Comparison of ENCODE assay signal across 9 cellular contexts in genomic region chr19:13920940-13921744, GRCh38. TPM values are rescaled to one million over a fixed set of nuclear protein-coding genes. Genes with fewer than 3 reads are reported as not detected.
DNase-seq lines count a peak whose midpoint lies in the region; ATAC-seq, FAIRE-seq and TF ChIP-seq lines count a peak whose summit lies in the region.
"Had no signal": no experiment of that assay in that cellular context is flagged by ENCODE, and none has a peak within 500 bp of the region (broad histone marks: within the 10 kb centered on the region; RNA-seq: fewer than 3 reads in every experiment).

No MANE protein-coding gene starts in this region.

- H3K27ac ChIP-seq in keratinocyte (ENCODE audit: control insufficient read depth, insufficient read depth, low read length) (no peak overlapping the region), uterus (no peak overlapping the region)

- H3K4me3 ChIP-seq in keratinocyte (ENCODE audit: control insufficient read depth in 2 of 3, extremely low read depth in 1 of 3, insufficient read depth in 2 of 3, low read depth in 1 of 3, low read length in 3 of 3): no peak overlapping the region
- no peak overlapping the region for H3K4me3 ChIP-seq in uterus

- intact Hi-C loops in uterus (cut with DNase I; ENCODE audit: low total_unique reads): no loop called here

- dilution Hi-C loops in keratinocyte (cut with MboI; ENCODE audit: extremely low pct_ligation_motif_present, low sequenced_read_pairs): no loop called here

- no peaks in the 10 kb centered on the region for H3K27me3 Mint-ChIP-seq in activated T-helper 17 cell treated with anti-CD3 and anti-CD28 coated beads, Interleukin-2, amount 50 U/mL, for 72 hours
- H3K27me3 Mint-ChIP-seq in osteocyte (ENCODE audit: unreplicated experiment): no peaks in the 10 kb centered on the region

- H3K4me1 Mint-ChIP-seq in activated T-helper 17 cell treated with anti-CD3 and anti-CD28 coated beads, Interleukin-2, amount 50 U/mL, for 72 hours: peaks cover 4% of the 10 kb centered on the region
- no peaks in the 10 kb centered on the region for H3K4me1 Mint-ChIP-seq in osteocyte (ENCODE audit: unreplicated experiment)

- peaks cover 73% of the 10 kb centered on the region for H3K36me3 Mint-ChIP-seq in activated T-helper 17 cell treated with anti-CD3 and anti-CD28 coated beads, Interleukin-2, amount 50 U/mL, for 72 hours (ENCODE audit: low read depth)
- H3K36me3 Mint-ChIP-seq in osteocyte (ENCODE audit: unreplicated experiment): peaks cover 43% of the 10 kb centered on the region

- no peak overlapping the region for H3K9ac ChIP-seq in keratinocyte (ENCODE audit: control insufficient read depth, extremely low read depth, insufficient read depth, low read length)

- no peaks in the 10 kb centered on the region for H3K9me1 ChIP-seq in keratinocyte (ENCODE audit: control insufficient read depth, extremely low read depth, insufficient read depth, low read length)

- H3K4me1 ChIP-seq in keratinocyte (ENCODE audit: control insufficient read depth, extremely low read depth, insufficient read depth, low read length): no peaks in the 10 kb centered on the region
- no peaks in the 10 kb centered on the region for H3K4me1 ChIP-seq in uterus

- DNase-seq in stimulated activated CD4-positive, alpha-beta T cell treated with anti-CD3 and anti-CD28 coated beads, Interleukin-15, amount 100 ng/mL, for 24 hours: peak; percentile 44
- DNase-seq in stimulated activated CD4-positive, alpha-beta T cell treated with anti-CD3 and anti-CD28 coated beads, Interleukin-4, amount 100 ng/mL, for 1 hour: no peak
- DNase-seq in NCI-H2227 treated with DMSO at 0.1 percent for 48 hours (lab: John Stamatoyannopoulos, UW) (peak; percentile 19), keratinocyte (ENCODE audit: low read depth, low spot score) (no peak), osteocyte (ENCODE audit: extremely low spot score, unreplicated experiment) (no peak), T1000 (lab: John Stamatoyannopoulos, UW) (no peak), uterus (no peak)

- peaks cover 22 to 26% of the 10 kb centered on the region in 2 experiments for H3K36me3 ChIP-seq in keratinocyte (ENCODE audit: control insufficient read depth in 2 of 2, extremely low read depth in 1 of 2, insufficient read depth in 2 of 2, low read length in 2 of 2)
- H3K36me3 ChIP-seq in uterus: no peaks in the 10 kb centered on the region

- H3K27me3 ChIP-seq in keratinocyte (ENCODE audit: control insufficient read depth, extremely low read depth, insufficient read depth, low read length): no peaks in the 10 kb centered on the region
- no peaks in the 10 kb centered on the region for H3K27me3 ChIP-seq in uterus

- H3K79me2 ChIP-seq in keratinocyte (ENCODE audit: control insufficient read depth, insufficient read depth, low read length): no peaks in the 10 kb centered on the region

- H3K27ac Mint-ChIP-seq in activated T-helper 17 cell treated with anti-CD3 and anti-CD28 coated beads, Interleukin-2, amount 50 U/mL, for 72 hours: peak overlapping the region; percentile 33
- no peak overlapping the region for H3K27ac Mint-ChIP-seq in osteocyte (ENCODE audit: unreplicated experiment)

- TF ChIP-seq POLR2A in uterus (IDR thresholded peaks at IDR 0.05): no peak

- H4K20me1 ChIP-seq in keratinocyte (ENCODE audit: control insufficient read depth, extremely low read depth, insufficient read depth, low read length): no peaks in the 10 kb centered on the region

- no peaks in the 10 kb centered on the region for H3K9me3 ChIP-seq in keratinocyte (ENCODE audit: control insufficient read depth, low read depth, low read length)
- H3K9me3 ChIP-seq in uterus: no peaks in the 10 kb centered on the region

- H3K4me2 ChIP-seq in keratinocyte (ENCODE audit: control insufficient read depth, extremely low read depth, insufficient read depth, low read depth, low read length): no peak overlapping the region

- H2AFZ ChIP-seq in keratinocyte (ENCODE audit: control insufficient read depth, low read length): no peak overlapping the region

- ATAC-seq in activated T-helper 17 cell treated with anti-CD3 and anti-CD28 coated beads, Interleukin-2, amount 50 U/mL, for 72 hours (replicated peaks): peak; percentile 95

- H3K4me3 Mint-ChIP-seq in activated T-helper 17 cell treated with anti-CD3 and anti-CD28 coated beads, Interleukin-2, amount 50 U/mL, for 72 hours: no peak overlapping the region
- H3K4me3 Mint-ChIP-seq in osteocyte (ENCODE audit: unreplicated experiment): no peak overlapping the region

- H3K9me3 Mint-ChIP-seq in activated T-helper 17 cell treated with anti-CD3 and anti-CD28 coated beads, Interleukin-2, amount 50 U/mL, for 72 hours: peaks cover 3% of the 10 kb centered on the region
- H3K9me3 Mint-ChIP-seq in osteocyte (ENCODE audit: unreplicated experiment): no peaks in the 10 kb centered on the region

- TF ChIP-seq CTCF in keratinocyte (optimal IDR thresholded peaks at IDR 0.05 in 1 of 3, IDR thresholded peaks at IDR 0.05 in 1 of 3, conservative IDR thresholded peaks at IDR 0.05 in 1 of 3; ENCODE audit: extremely low read depth in 1 of 3, insufficient read depth in 2 of 3, low read length in 3 of 3): no peak
- no peak for TF ChIP-seq CTCF in osteocyte (IDR thresholded peaks at IDR 0.05)
- no peak for TF ChIP-seq CTCF in uterus (IDR thresholded peaks at IDR 0.05)

- peak; percentile 79 for FAIRE-seq in keratinocyte (lab: Jason Lieb, UNC)

RNA-seq across cellular contexts. Expression of gene CC2D1A, which starts 15.1 kb away (rescaled TPM):
- total RNA-seq in activated T-helper 17 cell treated with anti-CD3 and anti-CD28 coated beads, Interleukin-2, amount 50 U/mL, for 72 hours: 10 to 100 TPM; 34.6 to 35.4 TPM
- polyA plus RNA-seq in keratinocyte: 11.2 to 15.6 TPM (median 14.7 TPM) in 3 replicates
- 33.3 TPM for polyA plus RNA-seq in keratinocyte (2011; ENCODE audit: low read depth)
- polyA plus RNA-seq in keratinocyte (2011; cell fraction: cytosol; rRNA removed): 6.7 and 13.2 TPM in 2 replicates
- polyA plus RNA-seq in keratinocyte (2011; cell fraction: nucleus; rRNA removed): 36.5 and 49.5 TPM in 2 replicates
- polyA plus RNA-seq in keratinocyte (2012; ENCODE audit: low replicate concordance): 18.5 and 22.1 TPM in 2 replicates
- 13.6 to 45.7 TPM (median 15.7 TPM) in 3 replicates for polyA minus RNA-seq in keratinocyte
- 17.5 TPM for polyA minus RNA-seq in keratinocyte (2011; cell fraction: cytosol; rRNA and poly(A)+ RNA removed)
- 16.7 and 18.5 TPM in 2 replicates for polyA minus RNA-seq in keratinocyte (2011; cell fraction: nucleus; rRNA and poly(A)+ RNA removed)
- 44.3 and 51.3 TPM in 2 replicates for total RNA-seq in osteocyte
- 10 to 100 TPM in 2 of 4 donors, 1 to 10 TPM in 2; 3.2 to 44.4 (median 13.2) TPM for total RNA-seq in uterus

RNA-seq across cellular contexts. Expression of gene BRME1, which starts 15.2 kb away (rescaled TPM):
- 10 to 100 TPM in 1 of 2 donors, 1 to 10 TPM in 1; 4.8 to 12.5 TPM for total RNA-seq in activated T-helper 17 cell treated with anti-CD3 and anti-CD28 coated beads, Interleukin-2, amount 50 U/mL, for 72 hours
- 0.22 to 0.57 TPM (median 0.26 TPM) in 3 replicates for polyA plus RNA-seq in keratinocyte
- polyA plus RNA-seq in keratinocyte (2011; ENCODE audit: low read depth): not detected
- polyA plus RNA-seq in keratinocyte (2011; cell fraction: cytosol; rRNA removed): 0.17 and 0.30 TPM in 2 replicates
- 0.43 and 0.61 TPM in 2 replicates for polyA plus RNA-seq in keratinocyte (2011; cell fraction: nucleus; rRNA removed)
- 0.44 and 0.71 TPM in 2 replicates for polyA plus RNA-seq in keratinocyte (2012; ENCODE audit: low replicate concordance)
- 0.38 to 0.56 TPM in 2 of 3 replicates, not detected in the other for polyA minus RNA-seq in keratinocyte
- 1.5 TPM for polyA minus RNA-seq in keratinocyte (2011; cell fraction: cytosol; rRNA and poly(A)+ RNA removed)
- not detected in 2 replicates for polyA minus RNA-seq in keratinocyte (2011; cell fraction: nucleus; rRNA and poly(A)+ RNA removed)
- 3.7 and 4.1 TPM in 2 replicates for total RNA-seq in osteocyte
- 1 to 10 TPM in 3 of 4 donors, not detected in 1; 4.8 to 7.7 (median 5.8) TPM for total RNA-seq in uterus

RNA-seq across cellular contexts. Expression of gene PODNL1, which starts 17.1 kb away (rescaled TPM):
- total RNA-seq in activated T-helper 17 cell treated with anti-CD3 and anti-CD28 coated beads, Interleukin-2, amount 50 U/mL, for 72 hours: 1 to 10 TPM in 1 of 2 donors, under 1 TPM in 1; 0.90 to 1.0 TPM
- polyA plus RNA-seq in keratinocyte: 1.0 to 2.1 TPM (median 1.5 TPM) in 3 replicates
- polyA plus RNA-seq in keratinocyte (2011; ENCODE audit: low read depth): 1.7 TPM
- 1.9 and 3.1 TPM in 2 replicates for polyA plus RNA-seq in keratinocyte (2011; cell fraction: cytosol; rRNA removed)
- polyA plus RNA-seq in keratinocyte (2011; cell fraction: nucleus; rRNA removed): 3.1 and 4.3 TPM in 2 replicates
- polyA plus RNA-seq in keratinocyte (2012; ENCODE audit: low replicate concordance): 2.2 and 3.9 TPM in 2 replicates
- polyA minus RNA-seq in keratinocyte: 0.45 to 2.1 TPM (median 0.85 TPM) in 3 replicates
- 4.0 TPM for polyA minus RNA-seq in keratinocyte (2011; cell fraction: cytosol; rRNA and poly(A)+ RNA removed)
- 1.5 and 2.0 TPM in 2 replicates for polyA minus RNA-seq in keratinocyte (2011; cell fraction: nucleus; rRNA and poly(A)+ RNA removed)
- total RNA-seq in osteocyte (2.3 and 2.4 TPM in 2 replicates), uterus (under 1 TPM in 2 of 4 donors, not detected in 2; 0.55 to 0.98 TPM)
- total RNA-seq: skeletal muscle tissue had no signal

RNA-seq across cellular contexts. Expression of gene DCAF15, which starts 31.2 kb away (rescaled TPM):
- total RNA-seq in activated T-helper 17 cell treated with anti-CD3 and anti-CD28 coated beads, Interleukin-2, amount 50 U/mL, for 72 hours: 10 to 100 TPM; 60.9 to 67.7 TPM
- 15.1 to 22.2 TPM (median 18.7 TPM) in 3 replicates for polyA plus RNA-seq in keratinocyte
- polyA plus RNA-seq in keratinocyte (2011; ENCODE audit: low read depth): 7.4 TPM
- 5.6 and 12.1 TPM in 2 replicates for polyA plus RNA-seq in keratinocyte (2011; cell fraction: cytosol; rRNA removed)
- polyA plus RNA-seq in keratinocyte (2011; cell fraction: nucleus; rRNA removed): 41.5 and 54.4 TPM in 2 replicates
- polyA plus RNA-seq in keratinocyte (2012; ENCODE audit: low replicate concordance): 18.5 and 20.1 TPM in 2 replicates
- polyA minus RNA-seq in keratinocyte: 18.4 to 36.6 TPM (median 22.3 TPM) in 3 replicates
- polyA minus RNA-seq in keratinocyte (2011; cell fraction: cytosol; rRNA and poly(A)+ RNA removed): 8.8 TPM
- 13.2 and 17.0 TPM in 2 replicates for polyA minus RNA-seq in keratinocyte (2011; cell fraction: nucleus; rRNA and poly(A)+ RNA removed)
- total RNA-seq in osteocyte: 27.4 and 29.3 TPM in 2 replicates
- total RNA-seq in uterus: 10 to 100 TPM; 11.2 to 39.6 (median 20.1) TPM

RNA-seq across cellular contexts. Expression of gene NANOS3, which starts 44.2 kb away (rescaled TPM):
- 1 to 10 TPM; 1.2 to 3.6 TPM for total RNA-seq in activated T-helper 17 cell treated with anti-CD3 and anti-CD28 coated beads, Interleukin-2, amount 50 U/mL, for 72 hours
- 0.18 TPM in 1 of 3 replicates, not detected in the others for polyA plus RNA-seq in keratinocyte
- polyA plus RNA-seq in keratinocyte (2011; ENCODE audit: low read depth): not detected
- 0.40 TPM in 1 of 2 replicates, not detected in the other for polyA plus RNA-seq in keratinocyte (2011; cell fraction: cytosol; rRNA removed)
- polyA plus RNA-seq in keratinocyte (2011; cell fraction: nucleus; rRNA removed): not detected in 2 replicates
- polyA plus RNA-seq in keratinocyte (2012; ENCODE audit: low replicate concordance): 0.86 TPM in 1 of 2 replicates, not detected in the other
- 0.40 TPM in 1 of 3 replicates, not detected in the others for polyA minus RNA-seq in keratinocyte
- polyA minus RNA-seq in keratinocyte (2011; cell fraction: cytosol; rRNA and poly(A)+ RNA removed): not detected
- polyA minus RNA-seq in keratinocyte (2011; cell fraction: nucleus; rRNA and poly(A)+ RNA removed): not detected in 2 replicates
- 1.1 and 3.5 TPM in 2 replicates for total RNA-seq in osteocyte
- 1 to 10 TPM in 1 of 4 donors, not detected in 3; 1.2 TPM for total RNA-seq in uterus
- total RNA-seq: skeletal muscle tissue had no signal

Comparison
In these comparisons a context has a peak if more than half of its experiments do, and no peak if none do; other contexts are left out.
1. DNase-seq: peak in stimulated activated CD4-positive, alpha-beta T cell treated with anti-CD3 and anti-CD28 coated beads, Interleukin-15, amount 100 ng/mL, for 24 hours (single experiment) and NCI-H2227 treated with DMSO at 0.1 percent for 48 hours (single experiment); none in stimulated activated CD4-positive, alpha-beta T cell treated with anti-CD3 and anti-CD28 coated beads, Interleukin-4, amount 100 ng/mL, for 1 hour (single experiment), keratinocyte (single experiment), osteocyte (single experiment), T1000 (single experiment) and uterus (0 of 2).